Comparison of ENCODE assay signal across 31 cellular contexts in genomic region chr5:161513952-161514351, GRCh38. TPM values are rescaled to one million over a fixed set of nuclear protein-coding genes. Genes with fewer than 3 reads are reported as not detected.
"Had no signal": no experiment of that assay in that cellular context is flagged by ENCODE, and none has a peak within 500 bp of the region (broad histone marks: within the 10 kb centered on the region; RNA-seq: fewer than 3 reads in every experiment).

No MANE protein-coding gene starts in this region.

- H3K4me1 ChIP-seq: lower lobe of right lung, neural progenitor cell, right atrium auricular region, right lobe of liver, testis, thyroid gland, transverse colon, upper lobe of left lung, vagina had no signal

- DNase-seq: kidney glomerular epithelial cell; left cardiac atrium; lower lobe of right lung; mammary epithelial cell; mesenchymal stem cell; naive B cell; natural killer cell; nephron progenitor cell; ovary; right lobe of liver; stimulated activated CD4-positive, alpha-beta T cell treated with anti-CD3 and anti-CD28 coated beads, Interleukin-1b, Interleukin-23, amount 100 ng/mL, for 48 hours; stimulated activated CD4-positive, alpha-beta T cell treated with anti-CD3 and anti-CD28 coated beads, Interleukin-2, amount 100 ng/mL, for 48 hours; stimulated activated CD4-positive, alpha-beta T cell treated with anti-CD3 and anti-CD28 coated beads, Interleukin-4, amount 100 ng/mL, for 4 hours; stimulated activated CD8-positive, alpha-beta memory T cell treated with anti-CD3 and anti-CD28 coated beads, Interleukin-4, amount 100 ng/mL, for 48 hours; stimulated activated naive CD4-positive, alpha-beta T cell treated with Interleukin-2 at 50 U/mL for 16 hours; stimulated activated naive CD8-positive, alpha-beta T cell treated with anti-CD3 and anti-CD28 coated beads, Interleukin-15, amount 100 ng/mL, for 72 hours; substantia nigra; testis; thyroid gland; transverse colon; upper lobe of left lung had no signal

- H2AFZ ChIP-seq: neural progenitor cell had no signal

- H3K4me3 ChIP-seq: lower lobe of right lung, neural progenitor cell, ovary, right atrium auricular region, right lobe of liver, smooth muscle cell, testis, thyroid gland, transverse colon, upper lobe of left lung, vagina had no signal

- H3K4me2 ChIP-seq: neural progenitor cell, smooth muscle cell had no signal

- H3K27ac ChIP-seq: lower lobe of right lung, neural progenitor cell, neutrophil, ovary, right atrium auricular region, right lobe of liver, testis, thyroid gland, transverse colon, upper lobe of left lung, vagina had no signal

- H3K36me3 ChIP-seq: lower lobe of right lung, neural progenitor cell, neutrophil, ovary, right atrium auricular region, right lobe of liver, thyroid gland, transverse colon, upper lobe of left lung, vagina had no signal

- ATAC-seq: left cardiac atrium; left lobe of liver; lower lobe of right lung; natural killer cell; right lobe of liver; stimulated activated memory B cell treated with anti-CD40 and anti-IgM and Interleukin-4, amounts not matched to agents 10 μg/mL and 1 μg/mL and 100 μg/mL, for 72 hours; stimulated activated naive CD8-positive, alpha-beta T cell treated with anti-CD3 and anti-CD28 coated beads, Interleukin-15, amount 100 ng/mL, for 72 hours had no signal

- H3K9me3 ChIP-seq: lower lobe of right lung, neutrophil, ovary, right atrium auricular region, right lobe of liver, testis, thyroid gland, transverse colon, upper lobe of left lung, vagina had no signal

- H3K9ac ChIP-seq: neural progenitor cell had no signal

- H3K27me3 ChIP-seq: neural progenitor cell, neutrophil, ovary, right atrium auricular region, right lobe of liver, testis, thyroid gland, transverse colon, upper lobe of left lung, vagina had no signal

RNA-seq across cellular contexts. Expression of gene GABRB2, which starts 32.6 kb away (rescaled TPM):
- total RNA-seq: left lobe of liver, mammary epithelial cell, mononuclear cell, natural killer cell, pulmonary artery endothelial cell, renal cortical epithelial cell, right lobe of liver had no signal
